ENCODE assay signal across 1 cellular context in genomic region chr16:2015117-2015946, GRCh38.
A peak's percentile ranks its signal among the peaks of the same experiment; 100 is the strongest.
TF ChIP-seq lines count a peak whose summit lies in the region.

No MANE protein-coding gene starts in this region.

TF ChIP-seq in HEK293, 187 proteins besides CTCF, POLR2A, EP300 and RAD21 (continued from another document and continues in another):
- TF ChIP-seq, protein P1, sequence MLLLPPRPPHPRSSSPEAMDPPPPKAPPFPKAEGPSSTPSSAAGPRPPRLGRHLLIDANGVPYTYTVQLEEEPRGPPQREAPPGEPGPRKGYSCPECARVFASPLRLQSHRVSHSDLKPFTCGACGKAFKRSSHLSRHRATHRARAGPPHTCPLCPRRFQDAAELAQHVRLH (tag by site-specific recombination; IDR thresholded peaks at IDR 0.05): no peak
- TF ChIP-seq, protein P2, sequence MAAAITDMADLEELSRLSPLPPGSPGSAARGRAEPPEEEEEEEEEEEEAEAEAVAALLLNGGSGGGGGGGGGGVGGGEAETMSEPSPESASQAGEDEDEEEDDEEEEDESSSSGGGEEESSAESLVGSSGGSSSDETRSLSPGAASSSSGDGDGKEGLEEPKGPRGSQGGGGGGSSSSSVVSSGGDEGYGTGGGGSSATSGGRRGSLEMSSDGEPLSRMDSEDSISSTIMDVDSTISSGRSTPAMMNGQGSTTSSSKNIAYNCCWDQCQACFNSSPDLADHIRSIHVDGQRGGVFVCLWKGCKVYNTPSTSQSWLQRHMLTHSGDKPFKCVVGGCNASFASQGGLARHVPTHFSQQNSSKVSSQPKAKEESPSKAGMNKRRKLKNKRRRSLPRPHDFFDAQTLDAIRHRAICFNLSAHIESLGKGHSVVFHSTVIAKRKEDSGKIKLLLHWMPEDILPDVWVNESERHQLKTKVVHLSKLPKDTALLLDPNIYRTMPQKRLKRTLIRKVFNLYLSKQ (tag by site-specific recombination; IDR thresholded peaks at IDR 0.05; ENCODE audit: borderline replicate concordance): no peak
- TF ChIP-seq ZNF311 (tag by site-specific recombination; IDR thresholded peaks at IDR 0.05; ENCODE audit: borderline replicate concordance): no peak
- TF ChIP-seq ZSCAN5A (tag by site-specific recombination; IDR thresholded peaks at IDR 0.05): no peak
- TF ChIP-seq, protein P3, sequence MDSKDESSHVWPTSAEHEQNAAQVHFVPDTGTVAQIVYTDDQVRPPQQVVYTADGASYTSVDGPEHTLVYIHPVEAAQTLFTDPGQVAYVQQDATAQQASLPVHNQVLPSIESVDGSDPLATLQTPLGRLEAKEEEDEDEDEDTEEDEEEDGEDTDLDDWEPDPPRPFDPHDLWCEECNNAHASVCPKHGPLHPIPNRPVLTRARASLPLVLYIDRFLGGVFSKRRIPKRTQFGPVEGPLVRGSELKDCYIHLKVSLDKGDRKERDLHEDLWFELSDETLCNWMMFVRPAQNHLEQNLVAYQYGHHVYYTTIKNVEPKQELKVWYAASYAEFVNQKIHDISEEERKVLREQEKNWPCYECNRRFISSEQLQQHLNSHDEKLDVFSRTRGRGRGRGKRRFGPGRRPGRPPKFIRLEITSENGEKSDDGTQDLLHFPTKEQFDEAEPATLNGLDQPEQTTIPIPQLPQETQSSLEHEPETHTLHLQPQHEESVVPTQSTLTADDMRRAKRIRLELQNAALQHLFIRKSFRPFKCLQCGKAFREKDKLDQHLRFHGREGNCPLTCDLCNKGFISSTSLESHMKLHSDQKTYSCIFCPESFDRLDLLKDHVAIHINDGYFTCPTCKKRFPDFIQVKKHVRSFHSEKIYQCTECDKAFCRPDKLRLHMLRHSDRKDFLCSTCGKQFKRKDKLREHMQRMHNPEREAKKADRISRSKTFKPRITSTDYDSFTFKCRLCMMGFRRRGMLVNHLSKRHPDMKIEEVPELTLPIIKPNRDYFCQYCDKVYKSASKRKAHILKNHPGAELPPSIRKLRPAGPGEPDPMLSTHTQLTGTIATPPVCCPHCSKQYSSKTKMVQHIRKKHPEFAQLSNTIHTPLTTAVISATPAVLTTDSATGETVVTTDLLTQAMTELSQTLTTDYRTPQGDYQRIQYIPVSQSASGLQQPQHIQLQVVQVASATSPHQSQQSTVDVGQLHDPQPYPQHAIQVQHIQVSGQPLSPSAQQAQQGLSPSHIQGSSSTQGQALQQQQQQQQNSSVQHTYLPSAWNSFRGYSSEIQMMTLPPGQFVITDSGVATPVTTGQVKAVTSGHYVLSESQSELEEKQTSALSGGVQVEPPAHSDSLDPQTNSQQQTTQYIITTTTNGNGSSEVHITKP (tag by site-specific recombination; IDR thresholded peaks at IDR 0.05): peak; percentile 50; the same call in 1 of the 2 replicates
- no peak for TF ChIP-seq ELK4 (IDR thresholded peaks at IDR 0.05; ENCODE audit: borderline replicate concordance, low read depth, low read length)
- no peak for TF ChIP-seq ZNF274 (IDR thresholded peaks at IDR 0.05; ENCODE audit: low read length)
- no peak for TF ChIP-seq ZNF274 (tag by site-specific recombination; IDR thresholded peaks at IDR 0.05; ENCODE audit: borderline replicate concordance)
- no peak for TF ChIP-seq KLF8 (tag by site-specific recombination; IDR thresholded peaks at IDR 0.05)
- peak; percentile 72 for TF ChIP-seq ZBTB20 (tag by site-specific recombination; IDR thresholded peaks at IDR 0.05)
- no peak for TF ChIP-seq GLI4 (tag by site-specific recombination; IDR thresholded peaks at IDR 0.05)
- TF ChIP-seq ZNF362 (tag by site-specific recombination; IDR thresholded peaks at IDR 0.05): no peak
- no peak for TF ChIP-seq ZBTB7A (tag by site-specific recombination; IDR thresholded peaks at IDR 0.05; ENCODE audit: low read depth)
- TF ChIP-seq ZNF530 (tag by site-specific recombination; IDR thresholded peaks at IDR 0.05; ENCODE audit: low read depth): no peak
- no peak for TF ChIP-seq ZNF776 (tag by site-specific recombination; IDR thresholded peaks at IDR 0.05; ENCODE audit: borderline replicate concordance)
- TF ChIP-seq ZNF266 (tag by site-specific recombination; IDR thresholded peaks at IDR 0.05; ENCODE audit: low read depth): no peak
- TF ChIP-seq SP3 (tag by site-specific recombination; IDR thresholded peaks at IDR 0.05): peak; percentile 75
- no peak for TF ChIP-seq ZNF18 (tag by site-specific recombination; IDR thresholded peaks at IDR 0.05)
- TF ChIP-seq ZNF792 (tag by site-specific recombination; IDR thresholded peaks at IDR 0.05): no peak
- TF ChIP-seq, protein P4, sequence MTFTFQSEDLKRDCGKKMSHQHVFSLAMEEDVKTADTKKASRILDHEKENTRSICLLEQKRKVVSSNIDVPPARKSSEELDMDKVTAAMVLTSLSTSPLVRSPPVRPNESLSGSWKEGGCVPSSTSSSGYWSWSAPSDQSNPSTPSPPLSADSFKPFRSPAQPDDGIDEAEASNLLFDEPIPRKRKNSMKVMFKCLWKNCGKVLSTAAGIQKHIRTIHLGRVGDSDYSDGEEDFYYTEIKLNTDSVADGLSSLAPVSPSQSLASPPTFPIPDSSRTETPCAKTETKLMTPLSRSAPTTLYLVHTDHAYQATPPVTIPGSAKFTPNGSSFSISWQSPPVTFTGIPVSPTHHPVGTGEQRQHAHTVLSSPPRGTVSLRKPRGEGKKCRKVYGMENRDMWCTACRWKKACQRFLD (tag by site-specific recombination; IDR thresholded peaks at IDR 0.05): no peak
- peak; percentile 98 for TF ChIP-seq KLF7 (tag by site-specific recombination; IDR thresholded peaks at IDR 0.05; ENCODE audit: borderline replicate concordance)
- no peak for TF ChIP-seq ZSCAN23 (tag by site-specific recombination; IDR thresholded peaks at IDR 0.05)
- TF ChIP-seq, protein P5, sequence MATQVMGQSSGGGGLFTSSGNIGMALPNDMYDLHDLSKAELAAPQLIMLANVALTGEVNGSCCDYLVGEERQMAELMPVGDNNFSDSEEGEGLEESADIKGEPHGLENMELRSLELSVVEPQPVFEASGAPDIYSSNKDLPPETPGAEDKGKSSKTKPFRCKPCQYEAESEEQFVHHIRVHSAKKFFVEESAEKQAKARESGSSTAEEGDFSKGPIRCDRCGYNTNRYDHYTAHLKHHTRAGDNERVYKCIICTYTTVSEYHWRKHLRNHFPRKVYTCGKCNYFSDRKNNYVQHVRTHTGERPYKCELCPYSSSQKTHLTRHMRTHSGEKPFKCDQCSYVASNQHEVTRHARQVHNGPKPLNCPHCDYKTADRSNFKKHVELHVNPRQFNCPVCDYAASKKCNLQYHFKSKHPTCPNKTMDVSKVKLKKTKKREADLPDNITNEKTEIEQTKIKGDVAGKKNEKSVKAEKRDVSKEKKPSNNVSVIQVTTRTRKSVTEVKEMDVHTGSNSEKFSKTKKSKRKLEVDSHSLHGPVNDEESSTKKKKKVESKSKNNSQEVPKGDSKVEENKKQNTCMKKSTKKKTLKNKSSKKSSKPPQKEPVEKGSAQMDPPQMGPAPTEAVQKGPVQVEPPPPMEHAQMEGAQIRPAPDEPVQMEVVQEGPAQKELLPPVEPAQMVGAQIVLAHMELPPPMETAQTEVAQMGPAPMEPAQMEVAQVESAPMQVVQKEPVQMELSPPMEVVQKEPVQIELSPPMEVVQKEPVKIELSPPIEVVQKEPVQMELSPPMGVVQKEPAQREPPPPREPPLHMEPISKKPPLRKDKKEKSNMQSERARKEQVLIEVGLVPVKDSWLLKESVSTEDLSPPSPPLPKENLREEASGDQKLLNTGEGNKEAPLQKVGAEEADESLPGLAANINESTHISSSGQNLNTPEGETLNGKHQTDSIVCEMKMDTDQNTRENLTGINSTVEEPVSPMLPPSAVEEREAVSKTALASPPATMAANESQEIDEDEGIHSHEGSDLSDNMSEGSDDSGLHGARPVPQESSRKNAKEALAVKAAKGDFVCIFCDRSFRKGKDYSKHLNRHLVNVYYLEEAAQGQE (tag by site-specific recombination; IDR thresholded peaks at IDR 0.05): no peak
- TF ChIP-seq ZNF585B (tag by site-specific recombination; IDR thresholded peaks at IDR 0.05): no peak
- TF ChIP-seq, protein P6, sequence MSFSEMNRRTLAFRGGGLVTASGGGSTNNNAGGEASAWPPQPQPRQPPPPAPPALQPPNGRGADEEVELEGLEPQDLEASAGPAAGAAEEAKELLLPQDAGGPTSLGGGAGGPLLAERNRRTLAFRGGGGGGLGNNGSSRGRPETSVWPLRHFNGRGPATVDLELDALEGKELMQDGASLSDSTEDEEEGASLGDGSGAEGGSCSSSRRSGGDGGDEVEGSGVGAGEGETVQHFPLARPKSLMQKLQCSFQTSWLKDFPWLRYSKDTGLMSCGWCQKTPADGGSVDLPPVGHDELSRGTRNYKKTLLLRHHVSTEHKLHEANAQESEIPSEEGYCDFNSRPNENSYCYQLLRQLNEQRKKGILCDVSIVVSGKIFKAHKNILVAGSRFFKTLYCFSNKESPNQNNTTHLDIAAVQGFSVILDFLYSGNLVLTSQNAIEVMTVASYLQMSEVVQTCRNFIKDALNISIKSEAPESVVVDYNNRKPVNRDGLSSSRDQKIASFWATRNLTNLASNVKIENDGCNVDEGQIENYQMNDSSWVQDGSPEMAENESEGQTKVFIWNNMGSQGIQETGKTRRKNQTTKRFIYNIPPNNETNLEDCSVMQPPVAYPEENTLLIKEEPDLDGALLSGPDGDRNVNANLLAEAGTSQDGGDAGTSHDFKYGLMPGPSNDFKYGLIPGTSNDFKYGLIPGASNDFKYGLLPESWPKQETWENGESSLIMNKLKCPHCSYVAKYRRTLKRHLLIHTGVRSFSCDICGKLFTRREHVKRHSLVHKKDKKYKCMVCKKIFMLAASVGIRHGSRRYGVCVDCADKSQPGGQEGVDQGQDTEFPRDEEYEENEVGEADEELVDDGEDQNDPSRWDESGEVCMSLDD (tag by site-specific recombination; IDR thresholded peaks at IDR 0.05): no peak
- TF ChIP-seq BCL11B (tag by site-specific recombination; IDR thresholded peaks at IDR 0.05; ENCODE audit: low read depth): no peak
- peak; percentile 85 for TF ChIP-seq ZNF629 (tag by site-specific recombination; IDR thresholded peaks at IDR 0.05)
- no peak; the same call in 1 of the 2 replicates for TF ChIP-seq ZNF600 (tag by site-specific recombination; IDR thresholded peaks at IDR 0.05)
- peak; percentile 27; the same call in 1 of the 2 replicates for TF ChIP-seq ZNF76 (tag by site-specific recombination; IDR thresholded peaks at IDR 0.05; ENCODE audit: borderline replicate concordance, low read depth)
- TF ChIP-seq ZBTB48 (tag by site-specific recombination; IDR thresholded peaks at IDR 0.05): no peak
- TF ChIP-seq ZNF670 (tag by site-specific recombination; IDR thresholded peaks at IDR 0.05; ENCODE audit: low read depth): no peak
- no peak for TF ChIP-seq ZNF404 (tag by site-specific recombination; IDR thresholded peaks at IDR 0.05)
- TF ChIP-seq KLF10 (tag by site-specific recombination; IDR thresholded peaks at IDR 0.05): peak; percentile 87
- TF ChIP-seq ZNF112 (tag by site-specific recombination; IDR thresholded peaks at IDR 0.05): no peak
- peak; percentile 62 for TF ChIP-seq OSR2 (tag by site-specific recombination; IDR thresholded peaks at IDR 0.05)
- TF ChIP-seq KLF17 (tag by site-specific recombination; IDR thresholded peaks at IDR 0.05): peak; percentile 71
- no peak for TF ChIP-seq ZNF571 (tag by site-specific recombination; IDR thresholded peaks at IDR 0.05)
- TF ChIP-seq REPIN1 (tag by site-specific recombination; IDR thresholded peaks at IDR 0.05; ENCODE audit: low read depth): no peak
